9 cellular contexts compared by ENCODE assay signal in genomic region chr16:10744370-10745030, GRCh38. TPM values are rescaled to one million over a fixed set of nuclear protein-coding genes. Genes with fewer than 3 reads are reported as not detected.
DNase-seq lines count a peak whose midpoint lies in the region; ATAC-seq, FAIRE-seq and TF ChIP-seq lines count a peak whose summit lies in the region.
"Had no signal": no experiment of that assay in that cellular context is flagged by ENCODE, and none has a peak within 500 bp of the region (broad histone marks: within the 10 kb centered on the region; RNA-seq: fewer than 3 reads in every experiment).

No MANE protein-coding gene starts in this region.

- H3K36me3 ChIP-seq in OCI-LY7 (ENCODE audit: insufficient read depth, low read length) (peaks cover 34% of the 10 kb centered on the region), endothelial cell of umbilical vein (ENCODE audit: control insufficient read depth in 2 of 2, extremely low read depth in 1 of 2, insufficient read depth in 2 of 2, low read length in 2 of 2) (no peaks in the 10 kb centered on the region)

- BruUV-seq in OCI-LY7 (replicated peaks; lab: Mats Ljungman, UMichigan) (TSS peak; percentile 72), endothelial cell of umbilical vein (replicated peaks; lab: Mats Ljungman, UMichigan) (TSS peak; percentile 73)

- H3K4me2 ChIP-seq in OCI-LY7 (ENCODE audit: low read length) (peak overlapping the region; percentile 91), endothelial cell of umbilical vein (ENCODE audit: insufficient read depth, low read length) (peak overlapping the region; percentile 76)

- FAIRE-seq in endothelial cell of umbilical vein (lab: Jason Lieb, UNC), result peak; percentile 71
- FAIRE-seq: TTC549 had no signal

- CTCF ChIA-PET in OCI-LY7 (lab: Charles Lee; ENCODE audit: unreplicated experiment) (interaction anchor here (0.6 to 1.2 kb wide), 3 partner anchors 59 to 174 kb away, joined by 3 to 7 read pairs (median 4); no protein-coding TSS in a partner anchor), endothelial cell of umbilical vein (lab: Charles Lee) (interaction anchor here (0.6 to 1.6 kb wide), 10 partner anchors 9 to 1323 kb away, joined by 3 to 16 read pairs (median 4); partner anchors contain the start of genes DEXI and EMP2)

- peaks cover 3% of the 10 kb centered on the region for H3K27me3 Mint-ChIP-seq in nephron (ENCODE audit: low read depth)

- peaks cover 41% of the 10 kb centered on the region for H3K4me1 Mint-ChIP-seq in nephron

- H4K20me1 ChIP-seq in OCI-LY7 (ENCODE audit: insufficient read depth, low read length) (no peaks in the 10 kb centered on the region), endothelial cell of umbilical vein (replicated peaks; ENCODE audit: control insufficient read depth, extremely low read depth, insufficient read depth, low read length) (no peaks in the 10 kb centered on the region)

- DNase-seq in OCI-LY7 (ENCODE audit: low spot score) (no peak), endothelial cell of umbilical vein (ENCODE audit: low read depth, low spot score) (no peak), GM19240 (ENCODE audit: insufficient read length, low spot score) (no peak), medulla oblongata (ENCODE audit: extremely low spot score) (no peak), NCI-H1105 (lab: John Stamatoyannopoulos, UW) (no peak)

- no peak for ATAC-seq in HG03095 (IDR thresholded peaks at IDR 0.05; ENCODE audit: unreplicated experiment)

- H3K4me3 ChIP-seq in GM12875 (ENCODE audit: low read depth, low read length) (peak overlapping the region; percentile 51), OCI-LY7 (ENCODE audit: low read depth, low read length, poor library complexity, severe bottlenecking) (peak overlapping the region; percentile 70), endothelial cell of umbilical vein (replicated peaks in 1 of 3; ENCODE audit: insufficient read depth in 1 of 3, low read depth in 1 of 3, low read length in 3 of 3) (peak overlapping the region; percentile 3 to 56 (median 25))

- peak overlapping the region; percentile 67; the same call in 1 of the 2 replicates for H2AFZ ChIP-seq in OCI-LY7 (ENCODE audit: low read length)
- peak overlapping the region; percentile 83 for H2AFZ ChIP-seq in endothelial cell of umbilical vein (ENCODE audit: low read depth, low read length)

- no peaks in the 10 kb centered on the region for H3K27me3 ChIP-seq in endothelial cell of umbilical vein (ENCODE audit: control insufficient read depth in 2 of 2, insufficient read depth in 2 of 2, low read length in 2 of 2)

- TF ChIP-seq POLR2A in endothelial cell of umbilical vein (IDR thresholded peaks at IDR 0.05; ENCODE audit: low read depth, low read length), result no peak

- H3K9me1 ChIP-seq in endothelial cell of umbilical vein (replicated peaks; ENCODE audit: control insufficient read depth, extremely low read depth, insufficient read depth, low read length), result no peaks in the 10 kb centered on the region

- H3K4me3 Mint-ChIP-seq in nephron, result peak overlapping the region; percentile 86 to 91 (median 88)

- H3K79me2 ChIP-seq in OCI-LY7 (ENCODE audit: insufficient read depth, low read depth, low read length) (peaks cover 6% of the 10 kb centered on the region; the same call in 1 of the 2 replicates), endothelial cell of umbilical vein (ENCODE audit: control insufficient read depth, insufficient read depth, low read length) (no peaks in the 10 kb centered on the region)

- peak overlapping the region; percentile 99 to 100 (median 99) for H3K27ac Mint-ChIP-seq in nephron

- POLR2A ChIA-PET in OCI-LY7 (lab: Charles Lee) (interaction anchor here (0.6 to 3.0 kb wide), 13 partner anchors 8 to 206 kb away, joined by 3 to 13 read pairs (median 4); partner anchors contain the start of genes CIITA and DEXI), endothelial cell of umbilical vein (lab: Charles Lee) (interaction anchor here (0.7 to 1.1 kb wide), 4 partner anchors 8 to 376 kb away, joined by 3 read pairs; no protein-coding TSS in a partner anchor)

- no peaks in the 10 kb centered on the region for H3K9me2 ChIP-seq in OCI-LY7 (ENCODE audit: insufficient read depth, low read length)

- dilution Hi-C loops in endothelial cell of umbilical vein (cut with MboI; ENCODE audit: extremely low pct_ligation_motif_present, low sequenced_read_pairs), result no loop called here

- no peaks in the 10 kb centered on the region for H3K9me3 Mint-ChIP-seq in nephron

- H3K9me3 ChIP-seq in OCI-LY7 (ENCODE audit: low read length) (no peaks in the 10 kb centered on the region), endothelial cell of umbilical vein (replicated peaks; ENCODE audit: control insufficient read depth, insufficient read depth, low read length) (no peaks in the 10 kb centered on the region)

- H3K9ac ChIP-seq in endothelial cell of umbilical vein (replicated peaks; ENCODE audit: extremely low read depth, insufficient read depth, low read length), result peak overlapping the region; percentile 64

- intact Hi-C loops in OCI-LY7 (cut with micrococcal nuclease; ENCODE audit: unreplicated experiment) (loop anchor here (2.0 to 10.0 kb wide), 3 partner anchors 132 to 1650 kb away; partner anchors contain the start of genes CIITA and HAPSTR1), endothelial cell of umbilical vein (cut with micrococcal nuclease) (loop anchor here (1.0 to 5.0 kb wide), 4 partner anchors 83 to 357 kb away; partner anchors contain the start of genes ATF7IP2 and DEXI)

- H3K27ac ChIP-seq in OCI-LY7 (ENCODE audit: low read depth, low read length, poor library complexity, severe bottlenecking) (no peak overlapping the region), endothelial cell of umbilical vein (ENCODE audit: insufficient read depth, low read depth, low read length) (peak overlapping the region; percentile 47)

- H3K4me1 ChIP-seq in OCI-LY7 (ENCODE audit: insufficient read depth, low read length, poor library complexity, severe bottlenecking) (peaks cover 32% of the 10 kb centered on the region), endothelial cell of umbilical vein (ENCODE audit: control insufficient read depth, extremely low read depth, insufficient read depth, low read length) (peaks cover 7% of the 10 kb centered on the region)

- TF ChIP-seq CTCF in GM12875 (IDR thresholded peaks at IDR 0.05; ENCODE audit: borderline replicate concordance, insufficient read depth, low read depth, low read length) (no peak), OCI-LY7 (conservative IDR thresholded peaks at IDR 0.05; ENCODE audit: low read length) (no peak), endothelial cell of umbilical vein (IDR thresholded peaks at IDR 0.05; ENCODE audit: extremely low read depth in 1 of 2, insufficient read depth in 1 of 2, low read depth in 1 of 2, low read length in 2 of 2) (no peak), nephron (IDR thresholded peaks at IDR 0.05; ENCODE audit: unreplicated experiment in 3 of 3) (no peak)

- H3K36me3 Mint-ChIP-seq in nephron (ENCODE audit: low read depth), result peaks cover 16% of the 10 kb centered on the region

TF ChIP-seq in endothelial cell of umbilical vein, 7 proteins besides CTCF, POLR2A, EP300 and RAD21:
- no peak for TF ChIP-seq FOS (IDR thresholded peaks at IDR 0.05; ENCODE audit: borderline replicate concordance, insufficient read depth, low read length)
TF ChIP-seq in endothelial cell of umbilical vein: peak in this region for 0.

RNA-seq across cellular contexts. Expression of gene NUBP1, which starts 0.9 kb away (rescaled TPM):
- total RNA-seq in OCI-LY7 (2014; rRNA removed; shearing (Covaris generic)), result 15.1 and 27.4 TPM in 2 replicates
- total RNA-seq in OCI-LY7 (2022), result 20.7 and 24.4 TPM in 2 replicates
- 23.6 and 28.7 TPM in 2 replicates for total RNA-seq in endothelial cell of umbilical vein
- 27.9 and 30.8 TPM in 2 replicates for polyA plus RNA-seq in endothelial cell of umbilical vein
- 43.6 and 49.2 TPM in 2 replicates for polyA plus RNA-seq in endothelial cell of umbilical vein (2011; cell fraction: cytosol; rRNA removed)
- 27.6 TPM in 2 replicates for polyA plus RNA-seq in endothelial cell of umbilical vein (2011; cell fraction: nucleus; rRNA removed)
- polyA plus RNA-seq in endothelial cell of umbilical vein (2012), result 22.3 and 26.8 TPM in 2 replicates
- polyA minus RNA-seq in endothelial cell of umbilical vein, result 26.2 and 29.3 TPM in 2 replicates
- polyA minus RNA-seq in endothelial cell of umbilical vein (2011; cell fraction: cytosol; rRNA and poly(A)+ RNA removed), result 17.9 TPM
- polyA minus RNA-seq in endothelial cell of umbilical vein (2011; cell fraction: nucleus; rRNA and poly(A)+ RNA removed), result 7.7 and 12.8 TPM in 2 replicates

RNA-seq across cellular contexts. Expression of gene TEKT5, which starts 49.8 kb away (rescaled TPM):
- total RNA-seq in OCI-LY7 (2014; rRNA removed; shearing (Covaris generic)), result 0.32 TPM in 1 of 2 replicates, not detected in the other
- total RNA-seq in OCI-LY7 (2022), result 0.74 and 1.00 TPM in 2 replicates
- not detected in 2 replicates for total RNA-seq in endothelial cell of umbilical vein
- 0.16 TPM in 1 of 2 replicates, not detected in the other for polyA plus RNA-seq in endothelial cell of umbilical vein
- 0.12 and 0.14 TPM in 2 replicates for polyA plus RNA-seq in endothelial cell of umbilical vein (2011; cell fraction: cytosol; rRNA removed)
- 0.84 and 0.86 TPM in 2 replicates for polyA plus RNA-seq in endothelial cell of umbilical vein (2011; cell fraction: nucleus; rRNA removed)
- polyA plus RNA-seq in endothelial cell of umbilical vein (2012), result not detected in 2 replicates
- polyA minus RNA-seq in endothelial cell of umbilical vein, result not detected in 2 replicates
- polyA minus RNA-seq in endothelial cell of umbilical vein (2011; cell fraction: cytosol; rRNA and poly(A)+ RNA removed), result not detected
- polyA minus RNA-seq in endothelial cell of umbilical vein (2011; cell fraction: nucleus; rRNA and poly(A)+ RNA removed), result 0.63 TPM in 1 of 2 replicates, not detected in the other
